In the genomic region with DNA sequence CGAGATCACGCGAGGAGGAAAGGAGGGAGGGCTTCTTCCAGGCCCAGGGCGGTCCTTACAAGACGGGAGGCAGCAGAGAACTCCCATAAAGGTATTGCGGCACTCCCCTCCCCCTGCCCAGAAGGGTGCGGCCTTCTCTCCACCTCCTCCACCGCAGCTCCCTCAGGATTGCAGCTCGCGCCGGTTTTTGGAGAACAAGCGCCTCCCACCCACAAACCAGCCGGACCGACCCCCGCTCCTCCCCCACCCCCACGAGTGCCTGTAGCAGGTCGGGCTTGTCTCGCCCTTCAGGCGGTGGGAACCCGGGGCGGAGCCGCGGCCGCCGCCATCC, we compare ENCODE assay signal across 8 cellular contexts. TPM values are rescaled to one million over a fixed set of nuclear protein-coding genes. Genes with fewer than 3 reads are reported as not detected.
DNase-seq lines count a peak whose midpoint lies in the region; ATAC-seq and TF ChIP-seq lines count a peak whose summit lies in the region.

No MANE protein-coding gene starts in this region.

- CTCF ChIA-PET in Panc1 (lab: Charles Lee), result no interaction called here

- H3K27ac ChIP-seq in HUES6 (ENCODE audit: low read depth, low read length) (peak overlapping the region; percentile 89), Panc1 (ENCODE audit: low read length) (peak overlapping the region; percentile 96), rectal smooth muscle tissue (ENCODE audit: low read depth, low read length) (peak overlapping the region; percentile 99)

- no peak for TF ChIP-seq CTCF in Panc1 (IDR thresholded peaks at IDR 0.05)

- peak overlapping the region; percentile 90 for H3K9ac ChIP-seq in HUES6 (ENCODE audit: low read length)
- peak overlapping the region; percentile 92 for H3K9ac ChIP-seq in adipocyte (ENCODE audit: low read length)
- peak overlapping the region; percentile 69 for H3K9ac ChIP-seq in rectal smooth muscle tissue (ENCODE audit: low read length)

- ATAC-seq in GM21528 (IDR thresholded peaks at IDR 0.05; ENCODE audit: low FRiP score, unreplicated experiment) (peak; percentile 34), Panc1 (peak; percentile 77), left ventricle myocardium superior (peak; percentile 43)

- POLR2A ChIA-PET in Panc1 (lab: Charles Lee), result interaction anchor here (0.6 to 1.1 kb wide), 4 partner anchors 20 to 243 kb away, joined by 3 to 8 read pairs (median 6); no protein-coding TSS in a partner anchor

- in situ Hi-C loops in Panc1 (cut with HindIII; ENCODE audit: low pct_unique_long_range_greater_than_20kb, low sequenced_read_pairs), result no loop called here

- H3K9me3 ChIP-seq in HUES6 (ENCODE audit: control insufficient read depth, insufficient read depth, low read depth, low read length) (no peaks in the 10 kb centered on the region), Panc1 (ENCODE audit: control insufficient read depth, insufficient read depth, low read depth, low read length) (no peaks in the 10 kb centered on the region), adipocyte (ENCODE audit: control insufficient read depth, low read length) (no peaks in the 10 kb centered on the region)

- H3K27me3 ChIP-seq in HUES6 (ENCODE audit: control insufficient read depth, insufficient read depth, low read length) (no peaks in the 10 kb centered on the region), Panc1 (ENCODE audit: control insufficient read depth, insufficient read depth, low read length) (no peaks in the 10 kb centered on the region), adipocyte (replicated peaks; ENCODE audit: control insufficient read depth, insufficient read depth, low read length) (no peaks in the 10 kb centered on the region), rectal smooth muscle tissue (ENCODE audit: control insufficient read depth, insufficient read depth, low read length) (no peaks in the 10 kb centered on the region)

- H3K36me3 ChIP-seq in HUES6 (ENCODE audit: control insufficient read depth, insufficient read depth, low read length), result peaks cover 48% of the 10 kb centered on the region
- peaks cover 24% of the 10 kb centered on the region for H3K36me3 ChIP-seq in Panc1 (ENCODE audit: control insufficient read depth, insufficient read depth, low read length)
- peaks cover 35% of the 10 kb centered on the region for H3K36me3 ChIP-seq in adipocyte (ENCODE audit: control insufficient read depth, insufficient read depth, low read length, severe bottlenecking)
- peaks cover 2% of the 10 kb centered on the region for H3K36me3 ChIP-seq in rectal smooth muscle tissue (ENCODE audit: control insufficient read depth, insufficient read depth, low read length)

- H3K4me1 ChIP-seq in HUES6 (ENCODE audit: control insufficient read depth, insufficient read depth, low read length), result peaks cover 20% of the 10 kb centered on the region
- H3K4me1 ChIP-seq in Panc1 (ENCODE audit: control insufficient read depth, insufficient read depth, low read length), result peaks cover 28% of the 10 kb centered on the region
- H3K4me1 ChIP-seq in adipocyte (ENCODE audit: control insufficient read depth, insufficient read depth, low read length), result peaks cover 59% of the 10 kb centered on the region
- H3K4me1 ChIP-seq in rectal smooth muscle tissue (ENCODE audit: control insufficient read depth, insufficient read depth, low read length), result peaks cover 37% of the 10 kb centered on the region

- no TSS peak for BruUV-seq in Panc1 (replicated peaks; lab: Mats Ljungman, UMichigan)

- H3K4me3 ChIP-seq in HUES6 (ENCODE audit: low read depth, low read length) (peak overlapping the region; percentile 86), Panc1 (ENCODE audit: low read depth in 2 of 2, low read length in 2 of 2) (peak overlapping the region; percentile 78 to 93), adipocyte (ENCODE audit: low read length) (peak overlapping the region; percentile 89), rectal smooth muscle tissue (ENCODE audit: low read length) (peak overlapping the region; percentile 85)

- DNase-seq in ELR (ENCODE audit: low read depth) (peak; percentile 96), Panc1 (ENCODE audit: low read depth, low spot score) (peak; percentile 63), adipocyte (ENCODE audit: low read depth) (peak; percentile 96), left ventricle myocardium superior (no peak), GOT3 (lab: John Stamatoyannopoulos, UW) (no peak)

- intact Hi-C loops in Panc1 (cut with micrococcal nuclease; ENCODE audit: unreplicated experiment) (no loop called here), left ventricle myocardium superior (cut with micrococcal nuclease) (no loop called here)

RNA-seq across cellular contexts. Expression of gene SETD5, which starts 1.1 kb away (rescaled TPM):
- total RNA-seq in Panc1 (2021; ENCODE audit: unreplicated experiment) (69.4 TPM), left ventricle myocardium superior (60.2 TPM)
- polyA plus RNA-seq in Panc1 (2012; ENCODE audit: insufficient read length), result 34.1 TPM

RNA-seq across cellular contexts. Expression of gene THUMPD3, which starts 33.4 kb away (rescaled TPM):
- total RNA-seq in Panc1 (2021; ENCODE audit: unreplicated experiment) (43.5 TPM), left ventricle myocardium superior (58.6 TPM)
- polyA plus RNA-seq in Panc1 (2012; ENCODE audit: insufficient read length), result 38.6 TPM

Comparison
In these comparisons a context has a peak if more than half of its experiments do, and no peak if none do; other contexts are left out.
1. DNase-seq: peak in ELR (single experiment), Panc1 (single experiment) and adipocyte (single experiment); none in left ventricle myocardium superior (single experiment) and GOT3 (single experiment).
2. Peak in every context shown above with its lines, with median percentiles within 50 percentile points of each other: ATAC-seq, H3K27ac ChIP-seq, H3K4me3 ChIP-seq and H3K9ac ChIP-seq.